8 cellular contexts compared by ENCODE assay signal in genomic region chr5:96662725-96663513, GRCh38.
DNase-seq lines count a peak whose midpoint lies in the region; ATAC-seq lines count a peak whose summit lies in the region.

No MANE protein-coding gene starts in this region.

- peak overlapping the region; percentile 96 for H3K4me3 ChIP-seq in ACC112 (ENCODE audit: low read depth, low read length)

- H3K4me1 ChIP-seq in ACC112 (ENCODE audit: control insufficient read depth, insufficient read depth, low read length, unreplicated experiment) = peaks cover 35% of the 10 kb centered on the region

- H2AFZ ChIP-seq in ACC112 (ENCODE audit: low read length, unreplicated experiment) = peak overlapping the region; percentile 86

- no peaks in the 10 kb centered on the region for H3K36me3 ChIP-seq in ACC112 (ENCODE audit: insufficient read depth, low read length)

- peak overlapping the region; percentile 86 for H3K27ac ChIP-seq in ACC112 (ENCODE audit: low read depth, low read length)

- peak; percentile 60 for ATAC-seq in GM18858 (IDR thresholded peaks at IDR 0.05; ENCODE audit: unreplicated experiment)
- peak; percentile 81 for ATAC-seq in HG03064 (IDR thresholded peaks at IDR 0.05; ENCODE audit: low read depth, unreplicated experiment)

- no peaks in the 10 kb centered on the region for H3K27me3 ChIP-seq in ACC112 (ENCODE audit: insufficient read depth, low read length)

- peaks cover 46% of the 10 kb centered on the region for H3K79me2 ChIP-seq in ACC112 (ENCODE audit: control insufficient read depth, insufficient read depth, low read length, unreplicated experiment)

- peak; percentile 51 for DNase-seq in NCI-H2107 treated with DMSO at 0.1 percent for 48 hours (lab: John Stamatoyannopoulos, UW; ENCODE audit: unreplicated experiment)
- DNase-seq in activated CD4-positive, CD25-positive, alpha-beta regulatory T cell treated with anti-CD3 and anti-CD28 coated beads, Interleukin-2, amount 50 U/mL, for 72 hours = peak; percentile 86
- peak; percentile 24 to 66 for DNase-seq in cerebellar nuclear complex (lab: John Stamatoyannopoulos, UW)
- DNase-seq in kidney glomerular epithelial cell (lab: John Stamatoyannopoulos, UW) = peak; percentile 79
- peak; percentile 60 to 85 for DNase-seq in stimulated activated CD4-positive, alpha-beta T cell treated with anti-CD3 and anti-CD28 coated beads, Interleukin-1b, Interleukin-23, amount 100 ng/mL, for 1 hour (ENCODE audit: low read depth in 2 of 2)

Comparison
In these comparisons a context has a peak if more than half of its experiments do, and no peak if none do; other contexts are left out.
1. Peak in every context shown above with its lines: DNase-seq, ATAC-seq, H3K4me3 ChIP-seq and H3K27ac ChIP-seq.